In genomic region chr4:10013722-10014121, GRCh38 we compare ENCODE assay signal across 1 cellular context.
A peak's percentile ranks its signal among the peaks of the same experiment; 100 is the strongest.
TF ChIP-seq lines count a peak whose summit lies in the region.

No MANE protein-coding gene starts in this region.

TF ChIP-seq in HepG2, 621 proteins besides CTCF, POLR2A, EP300 and RAD21 (continued from another document):
- TF ChIP-seq THAP9 (CRISPR knock-in tag; IDR thresholded peaks at IDR 0.05; ENCODE audit: borderline replicate concordance) (no peak), MBD4 (IDR thresholded peaks at IDR 0.05; ENCODE audit: borderline replicate concordance, low read length) (no peak), ZNF567 (CRISPR knock-in tag; IDR thresholded peaks at IDR 0.05; ENCODE audit: borderline replicate concordance) (no peak), ELF3 (CRISPR knock-in tag; IDR thresholded peaks at IDR 0.05) (no peak), CCDC6 (CRISPR knock-in tag; IDR thresholded peaks at IDR 0.05) (0 out of 2 replicates have a peak, but pooled peaks have one; percentile 30), NR2F1 (CRISPR knock-in tag; IDR thresholded peaks at IDR 0.05) (no peak), SMC3 (IDR thresholded peaks at IDR 0.05; ENCODE audit: low read length) (peak; percentile 33), ZNF350 (CRISPR knock-in tag; IDR thresholded peaks at IDR 0.05; ENCODE audit: borderline replicate concordance, low read depth) (no peak), HNRNPLL (IDR thresholded peaks at IDR 0.05; ENCODE audit: low read depth, low read length, poor library complexity, severe bottlenecking) (no peak), TRIM24 (CRISPR knock-in tag; IDR thresholded peaks at IDR 0.05) (no peak), SRSF4 (IDR thresholded peaks at IDR 0.05; ENCODE audit: low read depth, low read length, poor library complexity, severe bottlenecking) (no peak), SETDB1 (CRISPR knock-in tag; IDR thresholded peaks at IDR 0.05; ENCODE audit: borderline replicate concordance) (no peak), ZNF850 (CRISPR knock-in tag; conservative IDR thresholded peaks at IDR 0.05) (no peak), ZUFSP (CRISPR knock-in tag; IDR thresholded peaks at IDR 0.05; ENCODE audit: borderline replicate concordance) (no peak), ZNF121 (CRISPR knock-in tag; IDR thresholded peaks at IDR 0.05) (no peak), ZNF724P (CRISPR knock-in tag; IDR thresholded peaks at IDR 0.05; ENCODE audit: borderline replicate concordance) (no peak), ZFP1 (CRISPR knock-in tag; IDR thresholded peaks at IDR 0.05) (no peak), ZNF776 (CRISPR knock-in tag; IDR thresholded peaks at IDR 0.05) (0 out of 2 replicates have a peak, but pooled peaks have one; percentile 21), HDAC1 (CRISPR knock-in tag; IDR thresholded peaks at IDR 0.05) (no peak), JUN (CRISPR knock-in tag; IDR thresholded peaks at IDR 0.05) (no peak), TARDBP (CRISPR knock-in tag; IDR thresholded peaks at IDR 0.05) (no peak), NFE2L2 (IDR thresholded peaks at IDR 0.05; ENCODE audit: low read length) (no peak), MNT (IDR thresholded peaks at IDR 0.05) (no peak), LBX2 (CRISPR knock-in tag; IDR thresholded peaks at IDR 0.05; ENCODE audit: borderline replicate concordance) (no peak), NFIB (CRISPR knock-in tag; IDR thresholded peaks at IDR 0.05; ENCODE audit: borderline replicate concordance) (no peak), KLF15 (CRISPR knock-in tag; IDR thresholded peaks at IDR 0.05; ENCODE audit: borderline replicate concordance) (no peak), ZNF605 (CRISPR knock-in tag; IDR thresholded peaks at IDR 0.05) (no peak), ZBTB42 (CRISPR knock-in tag; IDR thresholded peaks at IDR 0.05) (no peak), KDM5B (CRISPR knock-in tag; IDR thresholded peaks at IDR 0.05; ENCODE audit: borderline replicate concordance) (0 out of 2 replicates have a peak, but pooled peaks have one; percentile 30), ZNF343 (CRISPR knock-in tag; IDR thresholded peaks at IDR 0.05) (no peak), CEBPB (IDR thresholded peaks at IDR 0.05; ENCODE audit: borderline replicate concordance, low read depth, low read length) (no peak), ZNF790 (CRISPR knock-in tag; IDR thresholded peaks at IDR 0.05; ENCODE audit: borderline replicate concordance) (no peak)
- TF ChIP-seq, protein P1, sequence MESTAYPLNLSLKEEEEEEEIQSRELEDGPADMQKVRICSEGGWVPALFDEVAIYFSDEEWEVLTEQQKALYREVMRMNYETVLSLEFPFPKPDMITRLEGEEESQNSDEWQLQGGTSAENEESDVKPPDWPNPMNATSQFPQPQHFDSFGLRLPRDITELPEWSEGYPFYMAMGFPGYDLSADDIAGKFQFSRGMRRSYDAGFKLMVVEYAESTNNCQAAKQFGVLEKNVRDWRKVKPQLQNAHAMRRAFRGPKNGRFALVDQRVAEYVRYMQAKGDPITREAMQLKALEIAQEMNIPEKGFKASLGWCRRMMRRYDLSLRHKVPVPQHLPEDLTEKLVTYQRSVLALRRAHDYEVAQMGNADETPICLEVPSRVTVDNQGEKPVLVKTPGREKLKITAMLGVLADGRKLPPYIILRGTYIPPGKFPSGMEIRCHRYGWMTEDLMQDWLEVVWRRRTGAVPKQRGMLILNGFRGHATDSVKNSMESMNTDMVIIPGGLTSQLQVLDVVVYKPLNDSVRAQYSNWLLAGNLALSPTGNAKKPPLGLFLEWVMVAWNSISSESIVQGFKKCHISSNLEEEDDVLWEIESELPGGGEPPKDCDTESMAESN (CRISPR knock-in tag; conservative IDR thresholded peaks at IDR 0.05) = 0 out of 2 replicates have a peak, but pooled peaks have one; percentile 37
- TF ChIP-seq, protein P2, sequence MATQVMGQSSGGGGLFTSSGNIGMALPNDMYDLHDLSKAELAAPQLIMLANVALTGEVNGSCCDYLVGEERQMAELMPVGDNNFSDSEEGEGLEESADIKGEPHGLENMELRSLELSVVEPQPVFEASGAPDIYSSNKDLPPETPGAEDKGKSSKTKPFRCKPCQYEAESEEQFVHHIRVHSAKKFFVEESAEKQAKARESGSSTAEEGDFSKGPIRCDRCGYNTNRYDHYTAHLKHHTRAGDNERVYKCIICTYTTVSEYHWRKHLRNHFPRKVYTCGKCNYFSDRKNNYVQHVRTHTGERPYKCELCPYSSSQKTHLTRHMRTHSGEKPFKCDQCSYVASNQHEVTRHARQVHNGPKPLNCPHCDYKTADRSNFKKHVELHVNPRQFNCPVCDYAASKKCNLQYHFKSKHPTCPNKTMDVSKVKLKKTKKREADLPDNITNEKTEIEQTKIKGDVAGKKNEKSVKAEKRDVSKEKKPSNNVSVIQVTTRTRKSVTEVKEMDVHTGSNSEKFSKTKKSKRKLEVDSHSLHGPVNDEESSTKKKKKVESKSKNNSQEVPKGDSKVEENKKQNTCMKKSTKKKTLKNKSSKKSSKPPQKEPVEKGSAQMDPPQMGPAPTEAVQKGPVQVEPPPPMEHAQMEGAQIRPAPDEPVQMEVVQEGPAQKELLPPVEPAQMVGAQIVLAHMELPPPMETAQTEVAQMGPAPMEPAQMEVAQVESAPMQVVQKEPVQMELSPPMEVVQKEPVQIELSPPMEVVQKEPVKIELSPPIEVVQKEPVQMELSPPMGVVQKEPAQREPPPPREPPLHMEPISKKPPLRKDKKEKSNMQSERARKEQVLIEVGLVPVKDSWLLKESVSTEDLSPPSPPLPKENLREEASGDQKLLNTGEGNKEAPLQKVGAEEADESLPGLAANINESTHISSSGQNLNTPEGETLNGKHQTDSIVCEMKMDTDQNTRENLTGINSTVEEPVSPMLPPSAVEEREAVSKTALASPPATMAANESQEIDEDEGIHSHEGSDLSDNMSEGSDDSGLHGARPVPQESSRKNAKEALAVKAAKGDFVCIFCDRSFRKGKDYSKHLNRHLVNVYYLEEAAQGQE (IDR thresholded peaks at IDR 0.05; ENCODE audit: borderline replicate concordance in 1 of 2, low read depth in 1 of 2, low read length in 2 of 2) = no peak
- TF ChIP-seq, protein P3, sequence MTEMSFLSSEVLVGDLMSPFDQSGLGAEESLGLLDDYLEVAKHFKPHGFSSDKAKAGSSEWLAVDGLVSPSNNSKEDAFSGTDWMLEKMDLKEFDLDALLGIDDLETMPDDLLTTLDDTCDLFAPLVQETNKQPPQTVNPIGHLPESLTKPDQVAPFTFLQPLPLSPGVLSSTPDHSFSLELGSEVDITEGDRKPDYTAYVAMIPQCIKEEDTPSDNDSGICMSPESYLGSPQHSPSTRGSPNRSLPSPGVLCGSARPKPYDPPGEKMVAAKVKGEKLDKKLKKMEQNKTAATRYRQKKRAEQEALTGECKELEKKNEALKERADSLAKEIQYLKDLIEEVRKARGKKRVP (CRISPR knock-in tag; IDR thresholded peaks at IDR 0.05) = no peak
- TF ChIP-seq, protein P4, sequence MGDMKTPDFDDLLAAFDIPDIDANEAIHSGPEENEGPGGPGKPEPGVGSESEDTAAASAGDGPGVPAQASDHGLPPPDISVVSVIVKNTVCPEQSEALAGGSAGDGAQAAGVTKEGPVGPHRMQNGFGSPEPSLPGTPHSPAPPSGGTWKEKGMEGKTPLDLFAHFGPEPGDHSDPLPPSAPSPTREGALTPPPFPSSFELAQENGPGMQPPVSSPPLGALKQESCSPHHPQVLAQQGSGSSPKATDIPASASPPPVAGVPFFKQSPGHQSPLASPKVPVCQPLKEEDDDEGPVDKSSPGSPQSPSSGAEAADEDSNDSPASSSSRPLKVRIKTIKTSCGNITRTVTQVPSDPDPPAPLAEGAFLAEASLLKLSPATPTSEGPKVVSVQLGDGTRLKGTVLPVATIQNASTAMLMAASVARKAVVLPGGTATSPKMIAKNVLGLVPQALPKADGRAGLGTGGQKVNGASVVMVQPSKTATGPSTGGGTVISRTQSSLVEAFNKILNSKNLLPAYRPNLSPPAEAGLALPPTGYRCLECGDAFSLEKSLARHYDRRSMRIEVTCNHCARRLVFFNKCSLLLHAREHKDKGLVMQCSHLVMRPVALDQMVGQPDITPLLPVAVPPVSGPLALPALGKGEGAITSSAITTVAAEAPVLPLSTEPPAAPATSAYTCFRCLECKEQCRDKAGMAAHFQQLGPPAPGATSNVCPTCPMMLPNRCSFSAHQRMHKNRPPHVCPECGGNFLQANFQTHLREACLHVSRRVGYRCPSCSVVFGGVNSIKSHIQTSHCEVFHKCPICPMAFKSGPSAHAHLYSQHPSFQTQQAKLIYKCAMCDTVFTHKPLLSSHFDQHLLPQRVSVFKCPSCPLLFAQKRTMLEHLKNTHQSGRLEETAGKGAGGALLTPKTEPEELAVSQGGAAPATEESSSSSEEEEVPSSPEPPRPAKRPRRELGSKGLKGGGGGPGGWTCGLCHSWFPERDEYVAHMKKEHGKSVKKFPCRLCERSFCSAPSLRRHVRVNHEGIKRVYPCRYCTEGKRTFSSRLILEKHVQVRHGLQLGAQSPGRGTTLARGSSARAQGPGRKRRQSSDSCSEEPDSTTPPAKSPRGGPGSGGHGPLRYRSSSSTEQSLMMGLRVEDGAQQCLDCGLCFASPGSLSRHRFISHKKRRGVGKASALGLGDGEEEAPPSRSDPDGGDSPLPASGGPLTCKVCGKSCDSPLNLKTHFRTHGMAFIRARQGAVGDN (CRISPR knock-in tag; IDR thresholded peaks at IDR 0.05) = peak; percentile 59
- TF ChIP-seq, protein P5, sequence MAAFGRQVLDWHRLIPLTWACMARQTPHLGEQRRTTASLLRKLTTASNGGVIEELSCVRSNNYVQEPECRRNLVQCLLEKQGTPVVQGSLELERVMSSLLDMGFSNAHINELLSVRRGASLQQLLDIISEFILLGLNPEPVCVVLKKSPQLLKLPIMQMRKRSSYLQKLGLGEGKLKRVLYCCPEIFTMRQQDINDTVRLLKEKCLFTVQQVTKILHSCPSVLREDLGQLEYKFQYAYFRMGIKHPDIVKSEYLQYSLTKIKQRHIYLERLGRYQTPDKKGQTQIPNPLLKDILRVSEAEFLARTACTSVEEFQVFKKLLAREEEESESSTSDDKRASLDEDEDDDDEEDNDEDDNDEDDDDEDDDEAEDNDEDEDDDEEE (CRISPR knock-in tag; IDR thresholded peaks at IDR 0.05) = no peak
- TF ChIP-seq, protein P6, sequence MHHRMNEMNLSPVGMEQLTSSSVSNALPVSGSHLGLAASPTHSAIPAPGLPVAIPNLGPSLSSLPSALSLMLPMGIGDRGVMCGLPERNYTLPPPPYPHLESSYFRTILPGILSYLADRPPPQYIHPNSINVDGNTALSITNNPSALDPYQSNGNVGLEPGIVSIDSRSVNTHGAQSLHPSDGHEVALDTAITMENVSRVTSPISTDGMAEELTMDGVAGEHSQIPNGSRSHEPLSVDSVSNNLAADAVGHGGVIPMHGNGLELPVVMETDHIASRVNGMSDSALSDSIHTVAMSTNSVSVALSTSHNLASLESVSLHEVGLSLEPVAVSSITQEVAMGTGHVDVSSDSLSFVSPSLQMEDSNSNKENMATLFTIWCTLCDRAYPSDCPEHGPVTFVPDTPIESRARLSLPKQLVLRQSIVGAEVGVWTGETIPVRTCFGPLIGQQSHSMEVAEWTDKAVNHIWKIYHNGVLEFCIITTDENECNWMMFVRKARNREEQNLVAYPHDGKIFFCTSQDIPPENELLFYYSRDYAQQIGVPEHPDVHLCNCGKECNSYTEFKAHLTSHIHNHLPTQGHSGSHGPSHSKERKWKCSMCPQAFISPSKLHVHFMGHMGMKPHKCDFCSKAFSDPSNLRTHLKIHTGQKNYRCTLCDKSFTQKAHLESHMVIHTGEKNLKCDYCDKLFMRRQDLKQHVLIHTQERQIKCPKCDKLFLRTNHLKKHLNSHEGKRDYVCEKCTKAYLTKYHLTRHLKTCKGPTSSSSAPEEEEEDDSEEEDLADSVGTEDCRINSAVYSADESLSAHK (CRISPR knock-in tag; IDR thresholded peaks at IDR 0.05; ENCODE audit: borderline replicate concordance) = no peak
TF ChIP-seq in HepG2: peak in this region for 10.
